Comparison of ENCODE assay signal across 10 cellular contexts in the genomic region with DNA sequence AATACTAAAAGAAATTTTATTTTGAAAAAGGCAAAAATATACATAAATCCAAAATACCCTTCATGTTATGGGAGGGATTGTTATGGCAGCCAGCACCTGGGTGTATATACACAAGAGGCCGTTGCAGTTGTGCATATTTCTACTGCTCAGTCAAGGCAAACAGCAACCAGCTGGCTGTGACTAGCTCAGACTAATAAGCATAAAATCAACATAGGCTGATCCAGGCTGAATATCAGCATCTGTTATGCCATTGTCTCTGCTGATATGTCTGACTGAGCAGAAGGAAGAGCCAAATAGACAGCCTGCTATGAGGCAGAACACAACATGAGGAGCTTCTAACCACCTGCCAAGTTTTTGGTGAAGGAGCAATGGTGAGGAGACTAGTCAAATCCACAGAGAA.
DNase-seq lines count a peak whose midpoint lies in the region; TF ChIP-seq lines count a peak whose summit lies in the region.
"Had no signal": no experiment of that assay in that cellular context is flagged by ENCODE, and none has a peak within 500 bp of the region (broad histone marks: within the 10 kb centered on the region; RNA-seq: fewer than 3 reads in every experiment).

No MANE protein-coding gene starts in this region.

- CTCF ChIA-PET in HEK293T (lab: Yijun Ruan, JAX) (no interaction called here), GM10248 (lab: Yijun Ruan, JAX) (no interaction called here)

- peak overlapping the region; percentile 49 for H3K4me2 ChIP-seq in skeletal muscle satellite cell (ENCODE audit: low read length)

- H3K27ac ChIP-seq in HUES48 (ENCODE audit: low read depth, low read length) = peak overlapping the region; percentile 42
- H3K27ac ChIP-seq in epithelial cell of prostate = peak overlapping the region; percentile 77
- H3K27ac ChIP-seq in prostate gland = no peak overlapping the region

- H3K27me3 Mint-ChIP-seq in type B pancreatic cell = no peaks in the 10 kb centered on the region
- H3K27me3 Mint-ChIP-seq: activated naive CD8-positive, alpha-beta T cell treated with anti-CD3 and anti-CD28 coated beads, Interleukin-2, amount 10 ng/mL, durations not matched to agents 7 days and 5 days had no signal

- no peak overlapping the region for H3K4me3 ChIP-seq in HUES48 (ENCODE audit: low read depth, low read length)
- peak overlapping the region; percentile 25 for H3K4me3 ChIP-seq in skeletal muscle satellite cell (ENCODE audit: low read length)
- no peak overlapping the region for H3K4me3 ChIP-seq in prostate gland

- H3K36me3 Mint-ChIP-seq in type B pancreatic cell = no peaks in the 10 kb centered on the region
- H3K36me3 Mint-ChIP-seq: activated naive CD8-positive, alpha-beta T cell treated with anti-CD3 and anti-CD28 coated beads, Interleukin-2, amount 10 ng/mL, durations not matched to agents 7 days and 5 days had no signal

- H3K27me3 ChIP-seq in HUES48 (ENCODE audit: control insufficient read depth, insufficient read depth, low read length) (no peaks in the 10 kb centered on the region), skeletal muscle satellite cell (ENCODE audit: control insufficient read depth, insufficient read depth, low read length) (no peaks in the 10 kb centered on the region), prostate gland (replicated peaks; ENCODE audit: insufficient read depth) (no peaks in the 10 kb centered on the region)

- H3K36me3 ChIP-seq in HUES48 (ENCODE audit: control insufficient read depth, insufficient read depth, low read length) (no peaks in the 10 kb centered on the region), skeletal muscle satellite cell (ENCODE audit: insufficient read depth, low read length) (peaks cover 4% of the 10 kb centered on the region), prostate gland (no peaks in the 10 kb centered on the region)

- H3K9ac ChIP-seq in HUES48 (ENCODE audit: low read depth, low read length) = no peak overlapping the region
- H3K9ac ChIP-seq in skeletal muscle satellite cell (ENCODE audit: low read depth, low read length) = peak overlapping the region; percentile 62

- no peak for TF ChIP-seq POLR2A in prostate gland (IDR thresholded peaks at IDR 0.05)

- WGBS in prostate gland = 23% methylated on average over 1 of the region's 1 CpG

- no peaks in the 10 kb centered on the region for H3K9me3 ChIP-seq in HUES48 (ENCODE audit: control insufficient read depth, insufficient read depth, low read length)
- peaks cover 7% of the 10 kb centered on the region for H3K9me3 ChIP-seq in skeletal muscle satellite cell (replicated peaks; ENCODE audit: low read length)
- no peaks in the 10 kb centered on the region for H3K9me3 ChIP-seq in prostate gland

- POLR2A ChIA-PET in HEK293T (lab: Yijun Ruan, JAX) = no interaction called here
- POLR2A ChIA-PET in GM10248 (lab: Yijun Ruan, JAX) = no interaction called here

- intact Hi-C loops in prostate gland (cut with DNase I) = no loop called here

- H3K4me1 ChIP-seq in HUES48 (ENCODE audit: control insufficient read depth, insufficient read depth, low read length) (peaks cover 19% of the 10 kb centered on the region), skeletal muscle satellite cell (ENCODE audit: control insufficient read depth, insufficient read depth, low read length) (peaks cover 33% of the 10 kb centered on the region), prostate gland (replicated peaks) (no peaks in the 10 kb centered on the region)

- DNase-seq in NCI-H774 (lab: John Stamatoyannopoulos, UW) (peak; percentile 69), epithelial cell of prostate (ENCODE audit: low read depth, low spot score) (peak; percentile 50), prostate gland (ENCODE audit: low spot score) (no peak), type B pancreatic cell (ENCODE audit: extremely low spot score, unreplicated experiment) (no peak), HEK293T (ENCODE audit: extremely low spot score) (no peak), GM10248 (ENCODE audit: extremely low spot score) (no peak)
- DNase-seq: activated naive CD8-positive, alpha-beta T cell treated with anti-CD3 and anti-CD28 coated beads, Interleukin-2, amount 10 ng/mL, durations not matched to agents 7 days and 5 days; kidney had no signal

- no peak for TF ChIP-seq CTCF in prostate gland (IDR thresholded peaks at IDR 0.05)
- TF ChIP-seq CTCF in type B pancreatic cell (conservative IDR thresholded peaks at IDR 0.05) = no peak
- TF ChIP-seq CTCF in GM10248 (IDR thresholded peaks at IDR 0.05; ENCODE audit: control extremely low read depth, extremely low read depth, low read depth, missing control alignments) = no peak

- H3K9me3 Mint-ChIP-seq in type B pancreatic cell = peaks cover 4% of the 10 kb centered on the region

- H3K4me1 Mint-ChIP-seq in type B pancreatic cell (ENCODE audit: unreplicated experiment) = no peaks in the 10 kb centered on the region
- H3K4me1 Mint-ChIP-seq: activated naive CD8-positive, alpha-beta T cell treated with anti-CD3 and anti-CD28 coated beads, Interleukin-2, amount 10 ng/mL, durations not matched to agents 7 days and 5 days had no signal

- H3K27ac Mint-ChIP-seq in type B pancreatic cell = no peak overlapping the region
- H3K27ac Mint-ChIP-seq: activated naive CD8-positive, alpha-beta T cell treated with anti-CD3 and anti-CD28 coated beads, Interleukin-2, amount 10 ng/mL, durations not matched to agents 7 days and 5 days had no signal

- no peak overlapping the region for H3K4me3 Mint-ChIP-seq in type B pancreatic cell
- H3K4me3 Mint-ChIP-seq: activated naive CD8-positive, alpha-beta T cell treated with anti-CD3 and anti-CD28 coated beads, Interleukin-2, amount 10 ng/mL, durations not matched to agents 7 days and 5 days had no signal

TF ChIP-seq in HEK293T, 16 proteins besides CTCF, POLR2A, EP300 and RAD21:
- TF ChIP-seq ZNF384 (IDR thresholded peaks at IDR 0.05) = no peak
- no peak for TF ChIP-seq LEF1 (IDR thresholded peaks at IDR 0.05; ENCODE audit: borderline replicate concordance)
- no peak for TF ChIP-seq BHLHE40 (IDR thresholded peaks at IDR 0.05; ENCODE audit: borderline replicate concordance)
TF ChIP-seq in HEK293T: peak in this region for 0.

Comparison
In these comparisons a context has a peak if more than half of its experiments do, and no peak if none do; other contexts are left out.
1. H3K27ac ChIP-seq: peak in HUES48 (single experiment) and epithelial cell of prostate (single experiment); none in prostate gland (0 of 2).
2. DNase-seq: peak in NCI-H774 (single experiment) and epithelial cell of prostate (single experiment); none in prostate gland (single experiment), type B pancreatic cell (single experiment), HEK293T (single experiment) and GM10248 (single experiment).